Comparison of ENCODE assay signal across 8 cellular contexts in genomic region chr22:25447689-25448434, GRCh38.
DNase-seq lines count a peak whose midpoint lies in the region; ATAC-seq and TF ChIP-seq lines count a peak whose summit lies in the region.

No MANE protein-coding gene starts in this region.

- H3K9me2 ChIP-seq in Karpas-422 (replicated peaks; ENCODE audit: insufficient read depth, low read length) = no peaks in the 10 kb centered on the region

- peaks cover 34% of the 10 kb centered on the region for H3K4me1 Mint-ChIP-seq in neural crest cell

- H3K4me3 Mint-ChIP-seq in neural crest cell = peak overlapping the region; percentile 97

- peaks cover 59% of the 10 kb centered on the region for H3K79me2 ChIP-seq in Karpas-422 (ENCODE audit: low read length)

- POLR2A ChIA-PET in RWPE1 (lab: Yijun Ruan, JAX; ENCODE audit: low non-redundant PET) = no interaction called here

- peak; percentile 58 for ATAC-seq in GM21717 (IDR thresholded peaks at IDR 0.05; ENCODE audit: unreplicated experiment)

- H3K36me3 Mint-ChIP-seq in neural crest cell (ENCODE audit: low read depth) = no peaks in the 10 kb centered on the region

- TF ChIP-seq EP300 in stomach (IDR thresholded peaks at IDR 0.05) = no peak

- H3K27ac ChIP-seq in Karpas-422 (ENCODE audit: low read length) = peak overlapping the region; percentile 58
- peak overlapping the region; percentile 61 for H3K27ac ChIP-seq in RWPE1
- peak overlapping the region; percentile 22 to 86 (median 77) for H3K27ac ChIP-seq in stomach

- peaks cover 21% of the 10 kb centered on the region for H3K4me1 ChIP-seq in Karpas-422 (ENCODE audit: low read length)
- peaks cover 12 to 44% (median 34%) of the 10 kb centered on the region in 4 donors for H3K4me1 ChIP-seq in stomach

- no peaks in the 10 kb centered on the region for H3K9me3 Mint-ChIP-seq in neural crest cell

- 4 to 9% (median 5%) methylated on average over 14 to 30 of the region's 30 CpGs for WGBS in stomach, 5 donors

- peak overlapping the region; percentile 79 for H3K4me2 ChIP-seq in Karpas-422 (ENCODE audit: low read depth, low read length, poor library complexity, severe bottlenecking)

- H3K27ac Mint-ChIP-seq in neural crest cell (ENCODE audit: unreplicated experiment) = peak overlapping the region; percentile 65

- TF ChIP-seq POLR2A in stomach (IDR thresholded peaks at IDR 0.05) = no peak

- H4K20me1 ChIP-seq in Karpas-422 (ENCODE audit: insufficient read depth, low read depth, low read length) = 0 out of 2 replicates have a peak, but pooled peaks cover 12% of the 10 kb centered on the region

- no peaks in the 10 kb centered on the region for H3K27me3 ChIP-seq in Karpas-422 (ENCODE audit: low read length)
- H3K27me3 ChIP-seq in stomach = no peaks in the 10 kb centered on the region

- H3K9me3 ChIP-seq in Karpas-422 (ENCODE audit: low read length) (no peaks in the 10 kb centered on the region), stomach (no peaks in the 10 kb centered on the region)

- H3K4me3 ChIP-seq in Karpas-422 (ENCODE audit: low read length) (peak overlapping the region; percentile 85), fibroblast of villous mesenchyme (ENCODE audit: low read depth, low read length) (peak overlapping the region; percentile 98), stomach (peak overlapping the region; percentile 68 to 73 (median 72))

- peak; percentile 93 for TF ChIP-seq CTCF in RWPE1 (conservative IDR thresholded peaks at IDR 0.05; ENCODE audit: low read depth)
- TF ChIP-seq CTCF in fibroblast of villous mesenchyme (IDR thresholded peaks at IDR 0.05; ENCODE audit: insufficient read depth, low read depth, low read length) = peak; percentile 95
- TF ChIP-seq CTCF in neural crest cell (conservative IDR thresholded peaks at IDR 0.05) = peak; percentile 89
- TF ChIP-seq CTCF in stomach (IDR thresholded peaks at IDR 0.05) = peak in 5 of 7 experiments; percentile 88 to 97 (median 91)

- DNase-seq in DMS79 treated with DMSO at 0.1 percent for 48 hours (lab: John Stamatoyannopoulos, UW) = peak; percentile 53
- peak; percentile 92 for DNase-seq in Karpas-422
- DNase-seq in RWPE1 (ENCODE audit: low spot score) = peak; percentile 95
- DNase-seq in activated effector memory CD4-positive, alpha-beta T cell treated with Interleukin-2 at 50 U/mL for 16 hours = peak; percentile 82
- DNase-seq in fibroblast of villous mesenchyme (ENCODE audit: low read depth) = peak; percentile 77
- DNase-seq in neural crest cell (ENCODE audit: low read depth, low spot score) = peak; percentile 90
- peak; percentile 93 for DNase-seq in stomach

- H3K9ac ChIP-seq in Karpas-422 (ENCODE audit: low read length) = peak overlapping the region; percentile 86

- intact Hi-C loops in stomach (cut with DNase I; ENCODE audit: low total_unique reads) = no loop called here

- CTCF ChIA-PET in RWPE1 (lab: Yijun Ruan, JAX) = interaction anchor here (0.5 to 0.7 kb wide), 5 partner anchors 207 to 579 kb away, joined by 3 to 5 read pairs (median 3); no protein-coding TSS in a partner anchor

- peak overlapping the region; percentile 54 for H2AFZ ChIP-seq in Karpas-422 (ENCODE audit: low read length)

- H3K27me3 Mint-ChIP-seq in neural crest cell (ENCODE audit: low read depth) = no peaks in the 10 kb centered on the region

- H3K36me3 ChIP-seq in Karpas-422 (ENCODE audit: insufficient read depth, low read length) = 0 out of 2 replicates have a peak, but pooled peaks cover 2% of the 10 kb centered on the region
- H3K36me3 ChIP-seq in stomach = peaks cover 0 to 6% (median 0%) of the 10 kb centered on the region in 4 donors

Comparison
In these comparisons a context has a peak if more than half of its experiments do, and no peak if none do; other contexts are left out.
1. Peak in every context shown above with its lines: DNase-seq, ATAC-seq, H3K4me3 ChIP-seq and H3K27ac ChIP-seq.